Comparison of ENCODE assay signal across 1 cellular context in genomic region chr16:68259421-68259820, GRCh38.
TF ChIP-seq lines count a peak whose summit lies in the region.

No MANE protein-coding gene starts in this region.

TF ChIP-seq in IMR-90, 13 proteins besides CTCF, POLR2A, EP300 and RAD21:
- no peak for TF ChIP-seq FOS (IDR thresholded peaks at IDR 0.05; ENCODE audit: low read depth, low read length)
- TF ChIP-seq RCOR1 (IDR thresholded peaks at IDR 0.05; ENCODE audit: insufficient replicate concordance, low read length) = no peak
- TF ChIP-seq BHLHE40 (IDR thresholded peaks at IDR 0.05; ENCODE audit: low read depth, low read length) = no peak
- no peak for TF ChIP-seq MAFK (IDR thresholded peaks at IDR 0.05; ENCODE audit: low read depth, low read length)
- no peak for TF ChIP-seq CEBPB (IDR thresholded peaks at IDR 0.05; ENCODE audit: low read depth, low read length)
- TF ChIP-seq CHD1 (IDR thresholded peaks at IDR 0.05; ENCODE audit: low read depth, low read length) = no peak
- TF ChIP-seq NFE2L2 (IDR thresholded peaks at IDR 0.05; ENCODE audit: low read depth, low read length) = no peak
- TF ChIP-seq SMC3 (IDR thresholded peaks at IDR 0.05; ENCODE audit: low read depth, low read length) = no peak
